ENCODE assay signal across 8 cellular contexts in genomic region chr11:66071326-66071870, GRCh38. TPM values are rescaled to one million over a fixed set of nuclear protein-coding genes. Genes with fewer than 3 reads are reported as not detected.
DNase-seq lines count a peak whose midpoint lies in the region; ATAC-seq and TF ChIP-seq lines count a peak whose summit lies in the region.

No MANE protein-coding gene starts in this region.

- POLR2A ChIA-PET in activated B cell treated with CpG ODN at 0.5 μM for 24 hours (lab: Charles Lee) = interaction anchor here (0.6 to 6.8 kb wide), 11 partner anchors 9 to 197 kb away, joined by 3 to 59 read pairs (median 4); partner anchors contain the start of genes RAB1B and SF3B2

- CTCF ChIA-PET in activated B cell treated with CpG ODN at 0.5 μM for 24 hours (lab: Charles Lee) = interaction anchor here (0.7 to 1.4 kb wide), 5 partner anchors 13 to 62 kb away, joined by 3 to 5 read pairs (median 4); no protein-coding TSS in a partner anchor

- H3K27ac Mint-ChIP-seq in activated B cell treated with CpG ODN at 0.5 μM for 24 hours = peak overlapping the region; percentile 89
- peak overlapping the region; percentile 33 for H3K27ac Mint-ChIP-seq in glutamatergic neuron (ENCODE audit: unreplicated experiment)
- peak overlapping the region; percentile 96 for H3K27ac Mint-ChIP-seq in stimulated activated effector memory CD8-positive, alpha-beta T cell treated with anti-CD3 and anti-CD28 coated beads, Interleukin-12 subunit alpha, Interleukin-12 subunit beta, amount 100 ng/mL, for 72 hours

- H3K36me3 Mint-ChIP-seq in activated B cell treated with CpG ODN at 0.5 μM for 24 hours (ENCODE audit: low read depth) (peaks cover 67% of the 10 kb centered on the region), glutamatergic neuron (ENCODE audit: unreplicated experiment) (peaks cover 4% of the 10 kb centered on the region)
- peaks cover 81% of the 10 kb centered on the region for H3K36me3 Mint-ChIP-seq in stimulated activated effector memory CD8-positive, alpha-beta T cell treated with anti-CD3 and anti-CD28 coated beads, Interleukin-12 subunit alpha, Interleukin-12 subunit beta, amount 100 ng/mL, for 72 hours

- H3K4me1 Mint-ChIP-seq in activated B cell treated with CpG ODN at 0.5 μM for 24 hours (peaks cover 75% of the 10 kb centered on the region), glutamatergic neuron (ENCODE audit: low read depth, unreplicated experiment) (peaks cover 31% of the 10 kb centered on the region)
- peaks cover 57% of the 10 kb centered on the region for H3K4me1 Mint-ChIP-seq in stimulated activated effector memory CD8-positive, alpha-beta T cell treated with anti-CD3 and anti-CD28 coated beads, Interleukin-12 subunit alpha, Interleukin-12 subunit beta, amount 100 ng/mL, for 72 hours

- DNase-seq in DMS 273 (lab: John Stamatoyannopoulos, UW; ENCODE audit: unreplicated experiment) (peak; percentile 44), DMS 273 treated with DMSO at 0.1 percent for 48 hours (lab: John Stamatoyannopoulos, UW) (no peak), activated B cell treated with CpG ODN at 0.5 μM for 24 hours (no peak), glutamatergic neuron (no peak), mesenteric fat pad (ENCODE audit: low spot score) (no peak)
- DNase-seq in stimulated activated effector memory CD8-positive, alpha-beta T cell treated with anti-CD3 and anti-CD28 coated beads, Interleukin-12 subunit alpha, Interleukin-12 subunit beta, amount 100 ng/mL, for 72 hours (ENCODE audit: low spot score in 2 of 2) = peak in 1 of 2 donors; percentile 54

- TF ChIP-seq CTCF in activated B cell treated with CpG ODN at 0.5 μM for 24 hours (IDR thresholded peaks at IDR 0.05) (no peak), glutamatergic neuron (IDR thresholded peaks at IDR 0.05; ENCODE audit: partially characterized antibody, unreplicated experiment) (no peak)

- H3K4me3 Mint-ChIP-seq in activated B cell treated with CpG ODN at 0.5 μM for 24 hours (peak overlapping the region; percentile 91), glutamatergic neuron (ENCODE audit: unreplicated experiment) (peak overlapping the region; percentile 85)
- H3K4me3 Mint-ChIP-seq in stimulated activated effector memory CD8-positive, alpha-beta T cell treated with anti-CD3 and anti-CD28 coated beads, Interleukin-12 subunit alpha, Interleukin-12 subunit beta, amount 100 ng/mL, for 72 hours = peak overlapping the region; percentile 90

- H3K27me3 Mint-ChIP-seq in activated B cell treated with CpG ODN at 0.5 μM for 24 hours (no peaks in the 10 kb centered on the region), glutamatergic neuron (ENCODE audit: unreplicated experiment) (peaks cover 5% of the 10 kb centered on the region)

- H3K9me3 Mint-ChIP-seq in activated B cell treated with CpG ODN at 0.5 μM for 24 hours (no peaks in the 10 kb centered on the region), glutamatergic neuron (ENCODE audit: unreplicated experiment) (peaks cover 12% of the 10 kb centered on the region)
- H3K9me3 Mint-ChIP-seq in stimulated activated effector memory CD8-positive, alpha-beta T cell treated with anti-CD3 and anti-CD28 coated beads, Interleukin-12 subunit alpha, Interleukin-12 subunit beta, amount 100 ng/mL, for 72 hours = no peaks in the 10 kb centered on the region

- intact Hi-C loops in activated B cell treated with CpG ODN at 0.5 μM for 24 hours (cut with micrococcal nuclease) = no loop called here

- ATAC-seq in activated B cell treated with CpG ODN at 0.5 μM for 24 hours (ENCODE audit: low read depth) = no peak
- no peak for ATAC-seq in stimulated activated effector memory CD8-positive, alpha-beta T cell treated with anti-CD3 and anti-CD28 coated beads, Interleukin-12 subunit alpha, Interleukin-12 subunit beta, amount 100 ng/mL, for 72 hours
- ATAC-seq in GM21528 (IDR thresholded peaks at IDR 0.05; ENCODE audit: low FRiP score, unreplicated experiment) = no peak
- ATAC-seq in GM19328 (IDR thresholded peaks at IDR 0.05; ENCODE audit: unreplicated experiment) = no peak

RNA-seq across cellular contexts. Expression of gene PACS1, which starts 1.3 kb away (rescaled TPM):
- 118 and 121 TPM in 2 replicates for total RNA-seq in activated B cell treated with CpG ODN at 0.5 μM for 24 hours
- 30.6 TPM for total RNA-seq in glutamatergic neuron (ENCODE audit: unreplicated experiment)
- total RNA-seq in mesenteric fat pad = 64.9 TPM

RNA-seq across cellular contexts. Expression of gene SF3B2, which starts 19.2 kb away (rescaled TPM):
- total RNA-seq in activated B cell treated with CpG ODN at 0.5 μM for 24 hours = 198 and 219 TPM in 2 replicates
- 187 TPM for total RNA-seq in glutamatergic neuron (ENCODE audit: unreplicated experiment)
- total RNA-seq in mesenteric fat pad = 164 TPM

RNA-seq across cellular contexts. Expression of gene GAL3ST3, which starts 22.4 kb away (rescaled TPM):
- not detected in 2 replicates for total RNA-seq in activated B cell treated with CpG ODN at 0.5 μM for 24 hours
- 2.4 TPM for total RNA-seq in glutamatergic neuron (ENCODE audit: unreplicated experiment)
- total RNA-seq in mesenteric fat pad = not detected

RNA-seq across cellular contexts. Expression of gene CATSPER1, which starts 45.1 kb away (rescaled TPM):
- total RNA-seq in activated B cell treated with CpG ODN at 0.5 μM for 24 hours (not detected in 2 replicates), glutamatergic neuron (ENCODE audit: unreplicated experiment) (not detected), mesenteric fat pad (0.51 TPM)

RNA-seq across cellular contexts. Expression of gene CST6, which starts 59.6 kb away (rescaled TPM):
- not detected in 2 replicates for total RNA-seq in activated B cell treated with CpG ODN at 0.5 μM for 24 hours
- not detected for total RNA-seq in glutamatergic neuron (ENCODE audit: unreplicated experiment)
- not detected for total RNA-seq in mesenteric fat pad

Comparison
In these comparisons a context has a peak if more than half of its experiments do, and no peak if none do; other contexts are left out.
1. H3K27ac Mint-ChIP-seq: peak in every context shown above with its lines; median percentile 96 in stimulated activated effector memory CD8-positive, alpha-beta T cell treated with anti-CD3 and anti-CD28 coated beads, Interleukin-12 subunit alpha, Interleukin-12 subunit beta, amount 100 ng/mL, for 72 hours; 89 in activated B cell treated with CpG ODN at 0.5 μM for 24 hours; 33 in glutamatergic neuron.